ENCODE assay signal across 8 cellular contexts in genomic region chr7:5692845-5693278, GRCh38.
DNase-seq lines count a peak whose midpoint lies in the region; ATAC-seq, FAIRE-seq and TF ChIP-seq lines count a peak whose summit lies in the region.

No MANE protein-coding gene starts in this region.

- H3K9me3 ChIP-seq in left lung, result no peaks in the 10 kb centered on the region

- peak overlapping the region; percentile 85 to 89 for H3K27ac ChIP-seq in left lung

- TF ChIP-seq CTCF in left lung (IDR thresholded peaks at IDR 0.05), result no peak

- H3K9me3 Mint-ChIP-seq in activated T-helper 17 cell treated with anti-CD3 and anti-CD28 coated beads, Interleukin-2, amount 50 U/mL, for 72 hours, result no peaks in the 10 kb centered on the region

- no peaks in the 10 kb centered on the region for H3K27me3 Mint-ChIP-seq in activated T-helper 17 cell treated with anti-CD3 and anti-CD28 coated beads, Interleukin-2, amount 50 U/mL, for 72 hours

- ATAC-seq in activated T-helper 17 cell treated with anti-CD3 and anti-CD28 coated beads, Interleukin-2, amount 50 U/mL, for 72 hours (replicated peaks), result no peak
- ATAC-seq in left lung (no peak), GM19452 (IDR thresholded peaks at IDR 0.05; ENCODE audit: unreplicated experiment) (no peak), HG03095 (IDR thresholded peaks at IDR 0.05; ENCODE audit: unreplicated experiment) (no peak), HG03097 (IDR thresholded peaks at IDR 0.05; ENCODE audit: low FRiP score, unreplicated experiment) (no peak)

- peaks cover 83 to 99% of the 10 kb centered on the region in 2 donors for H3K4me1 ChIP-seq in left lung

- H3K27me3 ChIP-seq in left lung, result no peaks in the 10 kb centered on the region

- peaks cover 0 to 5% of the 10 kb centered on the region in 2 donors for H3K36me3 ChIP-seq in left lung

- DNase-seq in DMS153 treated with DMSO at 0.1 percent for 48 hours (lab: John Stamatoyannopoulos, UW; ENCODE audit: unreplicated experiment) (peak; percentile 72), NCI-H1105 (lab: John Stamatoyannopoulos, UW) (peak; percentile 86), left lung (no peak), frontal cortex (ENCODE audit: low spot score in 2 of 2) (no peak)

- H3K4me3 Mint-ChIP-seq in activated T-helper 17 cell treated with anti-CD3 and anti-CD28 coated beads, Interleukin-2, amount 50 U/mL, for 72 hours, result peak overlapping the region; percentile 85

- no peak overlapping the region for H3K4me3 ChIP-seq in left lung

- H3K27ac Mint-ChIP-seq in activated T-helper 17 cell treated with anti-CD3 and anti-CD28 coated beads, Interleukin-2, amount 50 U/mL, for 72 hours, result peak overlapping the region; percentile 96

- H3K4me1 Mint-ChIP-seq in activated T-helper 17 cell treated with anti-CD3 and anti-CD28 coated beads, Interleukin-2, amount 50 U/mL, for 72 hours, result peaks cover 84% of the 10 kb centered on the region

- intact Hi-C loops in left lung (cut with DNase I), result no loop called here

- no peak for FAIRE-seq in frontal cortex (lab: Jason Lieb, UNC)

- peaks cover 87% of the 10 kb centered on the region for H3K36me3 Mint-ChIP-seq in activated T-helper 17 cell treated with anti-CD3 and anti-CD28 coated beads, Interleukin-2, amount 50 U/mL, for 72 hours (ENCODE audit: low read depth)

Comparison
In these comparisons a context has a peak if more than half of its experiments do, and no peak if none do; other contexts are left out.
1. DNase-seq: peak in DMS153 treated with DMSO at 0.1 percent for 48 hours (single experiment) and NCI-H1105 (single experiment); none in left lung (0 of 2) and frontal cortex (0 of 2).